ENCODE assay signal across 13 cellular contexts in genomic region chr4:151745727-151746231, GRCh38. TPM values are rescaled to one million over a fixed set of nuclear protein-coding genes. Genes with fewer than 3 reads are reported as not detected.
DNase-seq lines count a peak whose midpoint lies in the region; ATAC-seq and TF ChIP-seq lines count a peak whose summit lies in the region.
"Had no signal": no experiment of that assay in that cellular context is flagged by ENCODE, and none has a peak within 500 bp of the region (broad histone marks: within the 10 kb centered on the region; RNA-seq: fewer than 3 reads in every experiment).

No MANE protein-coding gene starts in this region.

- no peak for ATAC-seq in foreskin keratinocyte
- ATAC-seq in HG03354 (IDR thresholded peaks at IDR 0.05; ENCODE audit: poor library complexity, severe bottlenecking, unreplicated experiment): no peak
- no peak for ATAC-seq in GM21381 (IDR thresholded peaks at IDR 0.05; ENCODE audit: unreplicated experiment)

- no peaks in the 10 kb centered on the region for H3K36me3 ChIP-seq in adipocyte (ENCODE audit: control insufficient read depth, insufficient read depth, low read length, severe bottlenecking)
- H3K36me3 ChIP-seq: HAP-1 had no signal

- H3K9ac ChIP-seq in adipocyte (ENCODE audit: low read length): peak overlapping the region; percentile 53

- peak overlapping the region; percentile 49 for H3K4me3 ChIP-seq in adipocyte (ENCODE audit: low read length)
- H3K4me3 ChIP-seq: HAP-1 had no signal

- no peak for TF ChIP-seq CTCF in foreskin keratinocyte (conservative IDR thresholded peaks at IDR 0.05)
- no peak for TF ChIP-seq CTCF in osteocyte (IDR thresholded peaks at IDR 0.05)

- H3K36me3 Mint-ChIP-seq in osteocyte (ENCODE audit: unreplicated experiment): peaks cover 5% of the 10 kb centered on the region

- no peak overlapping the region for H3K4me3 Mint-ChIP-seq in osteocyte (ENCODE audit: unreplicated experiment)
- H3K4me3 Mint-ChIP-seq: CD4-positive, alpha-beta memory T cell; dendritic cell treated with granulocyte-macrophage colony-stimulating factor and Interleukin-4, amounts not matched to agents 40 ng/mL and 50 ng/mL, for 4 days had no signal

- H3K9me3 Mint-ChIP-seq in osteocyte (ENCODE audit: unreplicated experiment): no peaks in the 10 kb centered on the region
- H3K9me3 Mint-ChIP-seq: CD4-positive, alpha-beta memory T cell; dendritic cell treated with granulocyte-macrophage colony-stimulating factor and Interleukin-4, amounts not matched to agents 40 ng/mL and 50 ng/mL, for 4 days had no signal

- DNase-seq in HCEC 1CT (peak; percentile 48), adipocyte (ENCODE audit: low read depth) (peak; percentile 23), foreskin keratinocyte (no peak), retina (peak; percentile 8), osteocyte (ENCODE audit: extremely low spot score, unreplicated experiment) (no peak), AML-193 (lab: John Stamatoyannopoulos, UW) (no peak)
- DNase-seq: CD4-positive, alpha-beta memory T cell; GDM1; stimulated activated naive CD4-positive, alpha-beta T cell had no signal

- peaks cover 36% of the 10 kb centered on the region for H3K4me1 ChIP-seq in adipocyte (ENCODE audit: control insufficient read depth, insufficient read depth, low read length)
- peaks cover 26% of the 10 kb centered on the region for H3K4me1 ChIP-seq in foreskin keratinocyte
- H3K4me1 ChIP-seq: HAP-1 had no signal

- H3K27me3 ChIP-seq in adipocyte (replicated peaks; ENCODE audit: control insufficient read depth, insufficient read depth, low read length) (no peaks in the 10 kb centered on the region), foreskin keratinocyte (no peaks in the 10 kb centered on the region)

- H3K27ac ChIP-seq in foreskin keratinocyte: peak overlapping the region; percentile 46

- no peak overlapping the region for H3K27ac Mint-ChIP-seq in osteocyte (ENCODE audit: unreplicated experiment)
- H3K27ac Mint-ChIP-seq: CD4-positive, alpha-beta memory T cell; dendritic cell treated with granulocyte-macrophage colony-stimulating factor and Interleukin-4, amounts not matched to agents 40 ng/mL and 50 ng/mL, for 4 days had no signal

- no peaks in the 10 kb centered on the region for H3K9me3 ChIP-seq in adipocyte (ENCODE audit: control insufficient read depth, low read length)
- H3K9me3 ChIP-seq: HAP-1 had no signal

- no peaks in the 10 kb centered on the region for H3K27me3 Mint-ChIP-seq in osteocyte (ENCODE audit: unreplicated experiment)
- H3K27me3 Mint-ChIP-seq: CD4-positive, alpha-beta memory T cell; dendritic cell treated with granulocyte-macrophage colony-stimulating factor and Interleukin-4, amounts not matched to agents 40 ng/mL and 50 ng/mL, for 4 days had no signal

- peaks cover 5% of the 10 kb centered on the region for H3K4me1 Mint-ChIP-seq in osteocyte (ENCODE audit: unreplicated experiment)
- H3K4me1 Mint-ChIP-seq: CD4-positive, alpha-beta memory T cell had no signal

RNA-seq across cellular contexts. Expression of gene GATB, which starts 15.0 kb away (rescaled TPM):
- total RNA-seq in foreskin keratinocyte (20.9 and 21.4 TPM in 2 replicates), osteocyte (18.0 and 20.9 TPM in 2 replicates)
- 23.1 and 25.2 TPM in 2 replicates for polyA plus RNA-seq in foreskin keratinocyte

Comparison
In these comparisons a context has a peak if more than half of its experiments do, and no peak if none do; other contexts are left out.
1. DNase-seq: peak in HCEC 1CT (single experiment), adipocyte (single experiment) and retina (single experiment); none in foreskin keratinocyte (0 of 2), osteocyte (single experiment) and AML-193 (0 of 2).